Comparison of ENCODE assay signal across 8 cellular contexts in genomic region chr20:53926428-53927028, GRCh38.
DNase-seq lines count a peak whose midpoint lies in the region; ATAC-seq, FAIRE-seq and TF ChIP-seq lines count a peak whose summit lies in the region.

No MANE protein-coding gene starts in this region.

- no peaks in the 10 kb centered on the region for H3K36me3 Mint-ChIP-seq in activated naive CD4-positive, alpha-beta T cell treated with anti-CD3 and anti-CD28 coated beads for 36 hours (ENCODE audit: low read depth)
- no peaks in the 10 kb centered on the region for H3K36me3 Mint-ChIP-seq in immature natural killer cell

- H2AFZ ChIP-seq in K562 (ENCODE audit: low read depth, low read length): peak overlapping the region; percentile 32

- intact Hi-C loops in activated naive CD4-positive, alpha-beta T cell treated with anti-CD3 and anti-CD28 coated beads for 36 hours (cut with micrococcal nuclease): loop anchor here (1.0 kb wide), 2 partner anchors 8 to 23 kb away; no protein-coding TSS in a partner anchor
- intact Hi-C loops in K562 (cut with micrococcal nuclease): no loop called here

- peak; percentile 62 for ATAC-seq in HG02623 (IDR thresholded peaks at IDR 0.05; ENCODE audit: unreplicated experiment)
- ATAC-seq in K562: peak; percentile 80
- peak; percentile 81 for ATAC-seq in lung (ENCODE audit: insufficient read depth, low FRiP score)

- no peak overlapping the region for H3K4me3 Mint-ChIP-seq in activated naive CD4-positive, alpha-beta T cell treated with anti-CD3 and anti-CD28 coated beads for 36 hours
- H3K4me3 Mint-ChIP-seq in immature natural killer cell: no peak overlapping the region

- peak overlapping the region in 1 of 2 experiments; percentile 17; a peak in 1 of 4 replicates for H3K9ac ChIP-seq in K562 (ENCODE audit: insufficient read depth in 1 of 2, low read depth in 2 of 2, low read length in 2 of 2)

- no peak for TF ChIP-seq RAD21 in K562 (CRISPR knock-in tag; conservative IDR thresholded peaks at IDR 0.05 in 1 of 2, IDR thresholded peaks at IDR 0.05 in 1 of 2)

- peak; percentile 74 for FAIRE-seq in K562 (lab: Jason Lieb, UNC)

- peak overlapping the region; percentile 36 for H3K27ac Mint-ChIP-seq in activated naive CD4-positive, alpha-beta T cell treated with anti-CD3 and anti-CD28 coated beads for 36 hours
- no peak overlapping the region for H3K27ac Mint-ChIP-seq in immature natural killer cell

- POLR2A ChIA-PET in K562 (lab: Yijun Ruan, JAX): interaction anchor here (1.0 kb wide), 1 partner anchor 10 kb away, joined by 3 read pairs; no protein-coding TSS in a partner anchor

- H3K9me3 Mint-ChIP-seq in activated naive CD4-positive, alpha-beta T cell treated with anti-CD3 and anti-CD28 coated beads for 36 hours: no peaks in the 10 kb centered on the region
- H3K9me3 Mint-ChIP-seq in immature natural killer cell: no peaks in the 10 kb centered on the region

- no peak overlapping the region for H3K4me2 ChIP-seq in K562 (ENCODE audit: insufficient read depth, low read length)

- peaks cover 34% of the 10 kb centered on the region for H3K4me1 Mint-ChIP-seq in activated naive CD4-positive, alpha-beta T cell treated with anti-CD3 and anti-CD28 coated beads for 36 hours (ENCODE audit: low read depth)
- H3K4me1 Mint-ChIP-seq in immature natural killer cell: peaks cover 18 to 25% of the 10 kb centered on the region in 2 donors

- no peaks in the 10 kb centered on the region for H3K9me1 ChIP-seq in K562 (ENCODE audit: control insufficient read depth, insufficient read depth, low read length)

- no peak for TF ChIP-seq EP300 in K562 (IDR thresholded peaks at IDR 0.05; ENCODE audit: low read length)

- no peak for TF ChIP-seq POLR2A in K562 (conservative IDR thresholded peaks at IDR 0.05)

- no peaks in the 10 kb centered on the region; a peak in 2 of 5 replicates for H3K4me1 ChIP-seq in K562 (replicated peaks in 1 of 2; ENCODE audit: control insufficient read depth in 2 of 2, insufficient read depth in 2 of 2, low read length in 2 of 2)
- H3K4me1 ChIP-seq in lung (ENCODE audit: control insufficient read depth in 2 of 2, insufficient read depth in 2 of 2, low read length in 2 of 2): peaks cover 0 to 15% of the 10 kb centered on the region in 2 donors

- WGBS in K562 (ENCODE audit: insufficient coverage, low coverage, missing lambda C conversion rate): 17% methylated on average over 5 of the region's 5 CpGs
- 29 to 36% methylated on average over 5 of the region's 5 CpGs for WGBS in lung, 2 donors

- no peaks in the 10 kb centered on the region for H3K27me3 Mint-ChIP-seq in activated naive CD4-positive, alpha-beta T cell treated with anti-CD3 and anti-CD28 coated beads for 36 hours (ENCODE audit: low read depth)
- H3K27me3 Mint-ChIP-seq in immature natural killer cell (ENCODE audit: low read depth in 3 of 3): no peaks in the 10 kb centered on the region

- no peaks in the 10 kb centered on the region for H3K79me2 ChIP-seq in K562 (ENCODE audit: control insufficient read depth, insufficient read depth, low read length)

- H3K27ac ChIP-seq in K562 (ENCODE audit: extremely low read depth, low read depth, low read length): no peak overlapping the region
- H3K27ac ChIP-seq in lung (ENCODE audit: low read depth in 1 of 2, low read length in 1 of 2): peak overlapping the region in 1 of 2 donors; percentile 66

- H3K27me3 ChIP-seq in K562 (ENCODE audit: control insufficient read depth in 2 of 2, insufficient read depth in 2 of 2, low read length in 2 of 2) (no peaks in the 10 kb centered on the region), lung (ENCODE audit: control insufficient read depth, insufficient read depth) (no peaks in the 10 kb centered on the region)

- H3K4me3 ChIP-seq in K562 (no peak overlapping the region), lung (no peak overlapping the region)

- no TSS peak for BruUV-seq in K562 (replicated peaks; lab: Mats Ljungman, UMichigan)

- CTCF ChIA-PET in activated naive CD4-positive, alpha-beta T cell treated with anti-CD3 and anti-CD28 coated beads for 36 hours (lab: Charles Lee): interaction anchor here (1.4 to 1.6 kb wide), 2 partner anchors 13 to 61 kb away, joined by 3 to 4 read pairs; no protein-coding TSS in a partner anchor
- CTCF ChIA-PET in K562 (lab: Yijun Ruan, JAX; ENCODE audit: low intra/inter-chr PET ratio): interaction anchor here (0.6 kb wide), 1 partner anchor 31 kb away, joined by 3 read pairs; no protein-coding TSS in a partner anchor

- in situ Hi-C loops in K562 (cut with MboI): no loop called here

- H3K9me3 ChIP-seq in K562 (replicated peaks; ENCODE audit: control insufficient read depth, insufficient read depth, low read depth, low read length): no peaks in the 10 kb centered on the region
- H3K9me3 ChIP-seq in lung (ENCODE audit: control insufficient read depth in 2 of 2, insufficient read depth in 1 of 2, low read length in 1 of 2): no peaks in the 10 kb centered on the region

- H3K36me3 ChIP-seq in K562 (ENCODE audit: control insufficient read depth, insufficient read depth, low read length) (no peaks in the 10 kb centered on the region), lung (ENCODE audit: control insufficient read depth in 2 of 2, insufficient read depth in 2 of 2, low read length in 2 of 2) (no peaks in the 10 kb centered on the region)

- no peaks in the 10 kb centered on the region for H4K20me1 ChIP-seq in K562 (replicated peaks; ENCODE audit: control insufficient read depth, insufficient read depth, low read length)

- no peak for TF ChIP-seq CTCF in K562 (IDR thresholded peaks at IDR 0.05 in 2 of 3, conservative IDR thresholded peaks at IDR 0.05 in 1 of 3; ENCODE audit: insufficient read depth in 2 of 3, low read depth in 1 of 3, low read length in 3 of 3)
- TF ChIP-seq CTCF in lung (IDR thresholded peaks at IDR 0.05; ENCODE audit: control extremely low read depth, extremely low read depth): no peak

- peak; percentile 66 for DNase-seq in activated naive CD4-positive, alpha-beta T cell treated with anti-CD3 and anti-CD28 coated beads for 36 hours
- no peak for DNase-seq in activated naive CD4-positive, alpha-beta T cell treated with anti-CD3 and anti-CD28 coated beads, Interleukin-2, amount 50 U/mL, for 16 hours
- DNase-seq in NAMALWA (ENCODE audit: low spot score): peak; percentile 91
- peak in 2 of 4 experiments; percentile 25 to 44 for DNase-seq in K562 (ENCODE audit: extremely low read depth in 1 of 4, low spot score in 3 of 4)
- DNase-seq in lung (ENCODE audit: low spot score): no peak
- no peak for DNase-seq in GOT3 (lab: John Stamatoyannopoulos, UW)
- DNase-seq in immature natural killer cell: no peak

TF ChIP-seq in K562, 482 proteins besides CTCF, POLR2A, EP300 and RAD21 (continues in another document):
- TF ChIP-seq ZNF740 (CRISPR knock-in tag; IDR thresholded peaks at IDR 0.05) (no peak), ZNF740 (tag; IDR thresholded peaks at IDR 0.05) (no peak), TCF7 (IDR thresholded peaks at IDR 0.05; ENCODE audit: borderline replicate concordance) (no peak), ZNF79 (CRISPR knock-in tag; IDR thresholded peaks at IDR 0.05; ENCODE audit: low read depth) (no peak), CEBPZ (IDR thresholded peaks at IDR 0.05; ENCODE audit: borderline replicate concordance, low read depth, low read length) (no peak), ZZZ3 (IDR thresholded peaks at IDR 0.05) (no peak)

Comparison
In these comparisons a context has a peak if more than half of its experiments do, and no peak if none do; other contexts are left out.
1. DNase-seq: peak in activated naive CD4-positive, alpha-beta T cell treated with anti-CD3 and anti-CD28 coated beads for 36 hours (single experiment) and NAMALWA (single experiment); none in activated naive CD4-positive, alpha-beta T cell treated with anti-CD3 and anti-CD28 coated beads, Interleukin-2, amount 50 U/mL, for 16 hours (single experiment), lung (single experiment), GOT3 (single experiment) and immature natural killer cell (0 of 3).
2. Peak in every context shown above with its lines, with median percentiles within 50 percentile points of each other: ATAC-seq.